24 cellular contexts compared by ENCODE assay signal in genomic region chr2:127041259-127041970, GRCh38.
DNase-seq lines count a peak whose midpoint lies in the region; ATAC-seq and TF ChIP-seq lines count a peak whose summit lies in the region.
"Had no signal": no experiment of that assay in that cellular context is flagged by ENCODE, and none has a peak within 500 bp of the region (broad histone marks: within the 10 kb centered on the region; RNA-seq: fewer than 3 reads in every experiment).

No MANE protein-coding gene starts in this region.

- POLR2A ChIA-PET in activated CD4-positive, alpha-beta T cell treated with anti-CD3 and anti-CD28 coated beads for 36 hours (lab: Charles Lee): no interaction called here

- no peak overlapping the region for H3K27ac ChIP-seq in left lung
- H3K27ac ChIP-seq: GM23248, right atrium auricular region, thoracic aorta had no signal

- no peak for TF ChIP-seq POLR2A in NB4 (IDR thresholded peaks at IDR 0.05; ENCODE audit: extremely low read depth, insufficient read length)

- H3K9me3 ChIP-seq in left lung: no peaks in the 10 kb centered on the region
- H3K9me3 ChIP-seq: right atrium auricular region, thoracic aorta had no signal

- H3K36me3 ChIP-seq in left lung: no peaks in the 10 kb centered on the region
- H3K36me3 ChIP-seq: right atrium auricular region, thoracic aorta had no signal

- peaks cover 2% of the 10 kb centered on the region for H3K9me3 Mint-ChIP-seq in glutamatergic neuron (ENCODE audit: unreplicated experiment)
- H3K9me3 Mint-ChIP-seq in activated CD4-positive, alpha-beta T cell treated with anti-CD3 and anti-CD28 coated beads for 36 hours (ENCODE audit: low read depth): no peaks in the 10 kb centered on the region
- H3K9me3 Mint-ChIP-seq: dendritic cell treated with granulocyte-macrophage colony-stimulating factor and Interleukin-4, amounts not matched to agents 40 ng/mL and 50 ng/mL, for 4 days; stimulated activated naive CD8-positive, alpha-beta T cell treated with anti-CD3 and anti-CD28 coated beads, Interleukin-15, Interleukin-2, amounts not matched to agents 100 ng/mL and 50 ng/mL, for 24 hours; T-helper 2 cell treated with Interferon-gamma antibody and Interleukin-4, amounts not matched to agents 5 μg/mL and 100 μg/mL, for 36 hours had no signal

- no peak overlapping the region for H3K4me3 ChIP-seq in NB4 (ENCODE audit: low read depth, low read length)
- no peak overlapping the region for H3K4me3 ChIP-seq in left lung
- H3K4me3 ChIP-seq: GM23248, right atrium auricular region, thoracic aorta had no signal

- peaks cover under 1% of the 10 kb centered on the region for H3K4me1 Mint-ChIP-seq in glutamatergic neuron (ENCODE audit: low read depth, unreplicated experiment)
- peaks cover 6% of the 10 kb centered on the region for H3K4me1 Mint-ChIP-seq in activated CD4-positive, alpha-beta T cell treated with anti-CD3 and anti-CD28 coated beads for 36 hours

- TF ChIP-seq CTCF in NB4 (IDR thresholded peaks at IDR 0.05; ENCODE audit: low read depth, low read length): peak; percentile 4
- TF ChIP-seq CTCF in glutamatergic neuron (IDR thresholded peaks at IDR 0.05; ENCODE audit: partially characterized antibody, unreplicated experiment): peak; percentile 35
- no peak for TF ChIP-seq CTCF in left lung (IDR thresholded peaks at IDR 0.05)

- no peak overlapping the region for H3K4me3 Mint-ChIP-seq in glutamatergic neuron (ENCODE audit: unreplicated experiment)
- H3K4me3 Mint-ChIP-seq in activated CD4-positive, alpha-beta T cell treated with anti-CD3 and anti-CD28 coated beads for 36 hours: no peak overlapping the region
- H3K4me3 Mint-ChIP-seq: dendritic cell treated with granulocyte-macrophage colony-stimulating factor and Interleukin-4, amounts not matched to agents 40 ng/mL and 50 ng/mL, for 4 days; stimulated activated naive CD8-positive, alpha-beta T cell treated with anti-CD3 and anti-CD28 coated beads, Interleukin-15, Interleukin-2, amounts not matched to agents 100 ng/mL and 50 ng/mL, for 24 hours; T-helper 2 cell treated with Interferon-gamma antibody and Interleukin-4, amounts not matched to agents 5 μg/mL and 100 μg/mL, for 36 hours had no signal

- CTCF ChIA-PET in activated CD4-positive, alpha-beta T cell treated with anti-CD3 and anti-CD28 coated beads for 36 hours (lab: Charles Lee): interaction anchor here (0.9 kb wide), 1 partner anchor 70 kb away, joined by 3 read pairs; no protein-coding TSS in a partner anchor

- H3K36me3 Mint-ChIP-seq in glutamatergic neuron (ENCODE audit: unreplicated experiment): no peaks in the 10 kb centered on the region
- H3K36me3 Mint-ChIP-seq in activated CD4-positive, alpha-beta T cell treated with anti-CD3 and anti-CD28 coated beads for 36 hours (ENCODE audit: low read depth): no peaks in the 10 kb centered on the region

- H3K27ac Mint-ChIP-seq in glutamatergic neuron (ENCODE audit: unreplicated experiment): no peak overlapping the region
- no peak overlapping the region for H3K27ac Mint-ChIP-seq in activated CD4-positive, alpha-beta T cell treated with anti-CD3 and anti-CD28 coated beads for 36 hours
- H3K27ac Mint-ChIP-seq: dendritic cell treated with granulocyte-macrophage colony-stimulating factor and Interleukin-4, amounts not matched to agents 40 ng/mL and 50 ng/mL, for 4 days; stimulated activated naive CD8-positive, alpha-beta T cell treated with anti-CD3 and anti-CD28 coated beads, Interleukin-15, Interleukin-2, amounts not matched to agents 100 ng/mL and 50 ng/mL, for 24 hours; T-helper 2 cell treated with Interferon-gamma antibody and Interleukin-4, amounts not matched to agents 5 μg/mL and 100 μg/mL, for 36 hours had no signal

- H3K4me1 ChIP-seq in left lung: no peaks in the 10 kb centered on the region

- ATAC-seq in left ventricle myocardium superior (no peak), left lung (no peak)
- ATAC-seq in activated CD4-positive, alpha-beta T cell treated with anti-CD3 and anti-CD28 coated beads for 36 hours: no peak

- intact Hi-C loops in cardiac septum (cut with DNase I): no loop called here
- intact Hi-C loops in left ventricle myocardium superior (cut with micrococcal nuclease): no loop called here
- intact Hi-C loops in activated CD4-positive, alpha-beta T cell treated with anti-CD3 and anti-CD28 coated beads for 36 hours (cut with DNase I, micrococcal nuclease): no loop called here
- intact Hi-C loops in left lung (cut with DNase I): no loop called here

- no peaks in the 10 kb centered on the region for H3K27me3 ChIP-seq in left lung
- H3K27me3 ChIP-seq: right atrium auricular region had no signal

- peak; percentile 72 for DNase-seq in cardiac septum (ENCODE audit: low spot score)
- no peak for DNase-seq in left ventricle myocardium superior
- no peak for DNase-seq in NB4 (ENCODE audit: low read depth)
- no peak for DNase-seq in glutamatergic neuron
- no peak for DNase-seq in stimulated activated naive CD4-positive, alpha-beta T cell treated with Interleukin-2 at 50 U/mL for 16 hours (lab: John Stamatoyannopoulos, UW)
- DNase-seq in activated CD4-positive, alpha-beta T cell treated with anti-CD3 and anti-CD28 coated beads for 36 hours: no peak
- no peak for DNase-seq in left lung
- DNase-seq: ACHN; activated CD4-positive, alpha-beta T cell treated with anti-CD3 and anti-CD28 coated beads for 48 hours; activated T-cell treated with anti-CD3 and anti-CD28 coated beads, Interleukin-2, amount 50 U/mL, for 48 hours; caudate nucleus; DMS53; GM23248; KBM-7; NCI-H1417; NCI-H2029 treated with DMSO at 0.1 percent for 48 hours; NCI-H526 treated with DMSO at 0.1 percent for 48 hours; SHP77 treated with DMSO at 0.1 percent for 48 hours; stimulated activated CD4-positive, alpha-beta T cell treated with anti-CD3 and anti-CD28 coated beads, Interleukin-1b, Interleukin-23, amount 100 ng/mL, for 48 hours had no signal

- peaks cover 5% of the 10 kb centered on the region for H3K27me3 Mint-ChIP-seq in glutamatergic neuron (ENCODE audit: unreplicated experiment)
- H3K27me3 Mint-ChIP-seq in activated CD4-positive, alpha-beta T cell treated with anti-CD3 and anti-CD28 coated beads for 36 hours: no peaks in the 10 kb centered on the region
- H3K27me3 Mint-ChIP-seq: dendritic cell treated with granulocyte-macrophage colony-stimulating factor and Interleukin-4, amounts not matched to agents 40 ng/mL and 50 ng/mL, for 4 days; stimulated activated naive CD8-positive, alpha-beta T cell treated with anti-CD3 and anti-CD28 coated beads, Interleukin-15, Interleukin-2, amounts not matched to agents 100 ng/mL and 50 ng/mL, for 24 hours had no signal

Comparison
In these comparisons a context has a peak if more than half of its experiments do, and no peak if none do; other contexts are left out.
1. CTCF ChIP-seq: peak in NB4 (single experiment) and glutamatergic neuron (single experiment); none in left lung (0 of 2).